18 cellular contexts compared by ENCODE assay signal in the genomic region with DNA sequence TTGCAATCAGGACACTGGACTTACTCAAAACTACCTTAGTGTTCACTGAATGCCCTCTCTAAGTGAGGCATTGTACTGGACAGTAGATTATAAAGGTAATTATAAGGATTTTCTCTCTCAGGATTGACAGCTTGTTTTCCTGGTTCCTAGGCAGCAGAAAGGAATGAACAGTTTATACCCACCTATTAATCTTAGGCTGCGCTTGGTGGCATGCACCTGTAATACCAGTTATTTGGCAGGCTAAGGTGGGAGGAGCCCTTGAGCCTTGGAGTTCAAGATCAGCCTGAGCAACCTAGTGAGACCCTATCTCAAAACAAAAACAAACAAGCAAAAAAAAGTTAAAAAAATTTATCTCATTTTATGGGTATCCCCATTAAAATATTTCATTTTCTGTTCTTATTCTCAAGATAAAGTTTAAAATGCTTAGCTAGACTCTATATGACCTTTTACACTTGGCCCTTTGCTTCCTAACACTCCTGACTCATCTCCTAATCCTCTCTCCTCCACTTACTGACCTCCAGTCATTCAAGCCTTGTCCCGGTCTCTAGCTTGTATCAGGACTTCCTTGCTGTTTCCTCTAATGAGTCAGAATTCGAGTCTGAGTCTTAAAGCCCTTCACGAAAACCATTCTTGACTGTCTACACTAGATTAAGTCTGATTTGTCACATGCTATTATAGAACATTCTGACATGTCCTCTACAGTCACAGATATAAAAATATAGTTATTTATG.
DNase-seq lines count a peak whose midpoint lies in the region; ATAC-seq and TF ChIP-seq lines count a peak whose summit lies in the region.
"Had no signal": no experiment of that assay in that cellular context is flagged by ENCODE, and none has a peak within 500 bp of the region (broad histone marks: within the 10 kb centered on the region; RNA-seq: fewer than 3 reads in every experiment).

No MANE protein-coding gene starts in this region.

- H3K4me3 Mint-ChIP-seq in H9 (no peak overlapping the region), endodermal cell (no peak overlapping the region)
- H3K4me3 Mint-ChIP-seq in activated T-cell treated with anti-CD3 and anti-CD28 coated beads, Interleukin-2, amount 50 U/mL, for 72 hours: no peak overlapping the region
- H3K4me3 Mint-ChIP-seq: CD4-positive, alpha-beta T cell had no signal

- H3K4me1 ChIP-seq in H9 (ENCODE audit: insufficient read depth, low read length) (no peaks in the 10 kb centered on the region), PC-9 (replicated peaks; ENCODE audit: insufficient read depth) (no peaks in the 10 kb centered on the region), endodermal cell (ENCODE audit: control insufficient read depth, insufficient read depth, low read length) (peaks cover 13% of the 10 kb centered on the region), mesenchymal stem cell (ENCODE audit: control insufficient read depth, insufficient read depth, low read depth, low read length) (no peaks in the 10 kb centered on the region)

- no peaks in the 10 kb centered on the region for H3K79me1 ChIP-seq in H9 (ENCODE audit: insufficient read depth, low read depth, low read length, poor library complexity, severe bottlenecking)
- H3K79me1 ChIP-seq in mesenchymal stem cell (replicated peaks; ENCODE audit: low read length, poor library complexity, severe bottlenecking): no peaks in the 10 kb centered on the region

- TF ChIP-seq CTCF in H9 (conservative IDR thresholded peaks at IDR 0.05) (0 out of 3 replicates have a peak, but pooled peaks have one; percentile 27), PC-9 (conservative IDR thresholded peaks at IDR 0.05) (no peak), endodermal cell (conservative IDR thresholded peaks at IDR 0.05) (peak; percentile 36)

- H3T11ph ChIP-seq in H9 (ENCODE audit: low read length): no peak overlapping the region

- H3K56ac ChIP-seq in H9 (ENCODE audit: insufficient read length, low read depth, low read length): no peak overlapping the region

- H2BK5ac ChIP-seq in H9 (ENCODE audit: insufficient read length, low read length) (no peak overlapping the region), mesenchymal stem cell (ENCODE audit: low read depth, low read length, poor library complexity, severe bottlenecking) (no peak overlapping the region)

- no TSS peak for BruUV-seq in PC-9 (replicated peaks; lab: Mats Ljungman, UMichigan)

- WGBS in H9 (ENCODE audit: extremely low coverage, insufficient read length, low lambda C conversion rate): no CpG with 5 or more reads among the region's 4 CpGs
- 57 to 84% methylated on average over 1 to 4 of the region's 4 CpGs for WGBS in endodermal cell (ENCODE audit: insufficient coverage in 1 of 2, insufficient read length in 1 of 2), 2 experiments
- 23% methylated on average over 4 of the region's 4 CpGs for WGBS in mesenchymal stem cell

- H3K36me3 Mint-ChIP-seq in H9 (ENCODE audit: insufficient read depth in 1 of 3, low read depth in 3 of 3): no peaks in the 10 kb centered on the region
- H3K36me3 Mint-ChIP-seq in endodermal cell (ENCODE audit: low read depth): no peaks in the 10 kb centered on the region
- H3K36me3 Mint-ChIP-seq in activated T-cell treated with anti-CD3 and anti-CD28 coated beads, Interleukin-2, amount 50 U/mL, for 72 hours (ENCODE audit: insufficient read depth in 2 of 2): no peaks in the 10 kb centered on the region

- H4K8ac ChIP-seq in H9 (replicated peaks; ENCODE audit: insufficient read length, low read depth, low read length) (no peak overlapping the region), mesenchymal stem cell (ENCODE audit: low read length) (no peak overlapping the region)

- H3K9ac ChIP-seq in H9 (ENCODE audit: extremely low read depth, insufficient read length, low read length) (no peak overlapping the region), endodermal cell (ENCODE audit: extremely low read depth, low read length, poor library complexity, severe bottlenecking) (no peak overlapping the region), mesenchymal stem cell (ENCODE audit: low read length) (no peak overlapping the region)

- CTCF ChIA-PET in PC-9 (lab: Charles Lee): interaction anchor here (0.6 kb wide), 1 partner anchor 1501 kb away, joined by 3 read pairs; no protein-coding TSS in a partner anchor

- H3K27ac ChIP-seq in H9 (ENCODE audit: insufficient read length, low read depth, low read length): no peak overlapping the region
- H3K27ac ChIP-seq in PC-9: no peak overlapping the region
- H3K27ac ChIP-seq in endodermal cell (ENCODE audit: low read depth, low read length): no peak overlapping the region
- H3K27ac ChIP-seq in mesenchymal stem cell (ENCODE audit: low read length, poor library complexity, severe bottlenecking): no peak overlapping the region
- H3K27ac ChIP-seq: suprapubic skin had no signal

- H4K91ac ChIP-seq in H9 (ENCODE audit: insufficient read length, low read depth, low read length): no peak overlapping the region
- no peak overlapping the region for H4K91ac ChIP-seq in mesenchymal stem cell (ENCODE audit: low read length)

- H3K18ac ChIP-seq in H9 (ENCODE audit: insufficient read length, low read depth, low read length) (no peak overlapping the region), mesenchymal stem cell (ENCODE audit: low read depth in 1 of 2, low read length in 2 of 2) (no peak overlapping the region)

- H3K4me2 ChIP-seq in H9 (ENCODE audit: insufficient read depth, insufficient read length, low read length): no peak overlapping the region
- H3K4me2 ChIP-seq in PC-9: no peak overlapping the region
- H3K4me2 ChIP-seq in mesenchymal stem cell (ENCODE audit: low read length, poor library complexity, severe bottlenecking): no peak overlapping the region

- ATAC-seq in activated T-cell treated with anti-CD3 and anti-CD28 coated beads, Interleukin-2, amount 50 U/mL, for 72 hours (replicated peaks in 1 of 2): no peak
- no peak for ATAC-seq in HG02981 (IDR thresholded peaks at IDR 0.05; ENCODE audit: unreplicated experiment)

- DNase-seq in H9 (no peak), PC-9 (peak; percentile 13 to 60), endodermal cell (no peak), mesenchymal stem cell (peak; percentile 73), amygdala (lab: John Stamatoyannopoulos, UW) (no peak), DMS114 treated with DMSO at 0.1 percent for 48 hours (lab: John Stamatoyannopoulos, UW; ENCODE audit: unreplicated experiment) (no peak)
- no peak for DNase-seq in activated T-cell treated with anti-CD3 and anti-CD28 coated beads, Interleukin-2, amount 50 U/mL, for 72 hours
- DNase-seq: activated CD4-positive, alpha-beta T cell treated with anti-CD3 and anti-CD28 coated beads for 4 hours; activated T-cell treated with anti-CD3 and anti-CD28 coated beads, Interleukin-2, amount 50 U/mL, for 1 hour; aorta; CD4-positive, alpha-beta T cell; H7; hippocampal formation; NCI-H2171 treated with DMSO at 0.1 percent for 48 hours; small intestine; T-helper 1 cell had no signal

- H3K4ac ChIP-seq in H9 (ENCODE audit: low read depth, low read length): no peak overlapping the region
- H3K4ac ChIP-seq in mesenchymal stem cell (ENCODE audit: low read depth in 1 of 2, low read length in 2 of 2): no peak overlapping the region

- peaks cover 0 to 2% of the 10 kb centered on the region in 2 experiments; a peak in 2 of 4 replicates for H3K4me1 Mint-ChIP-seq in H9
- H3K4me1 Mint-ChIP-seq in endodermal cell: peaks cover 28% of the 10 kb centered on the region
- no peaks in the 10 kb centered on the region for H3K4me1 Mint-ChIP-seq in activated T-cell treated with anti-CD3 and anti-CD28 coated beads, Interleukin-2, amount 50 U/mL, for 72 hours (ENCODE audit: low read depth)

- H2AFZ ChIP-seq in H9 (ENCODE audit: low read length): no peak overlapping the region
- no peak overlapping the region; the same call in 1 of the 2 replicates for H2AFZ ChIP-seq in PC-9
- no peak overlapping the region for H2AFZ ChIP-seq in mesenchymal stem cell (ENCODE audit: low read depth, low read length)

- no peak overlapping the region for H2BK15ac ChIP-seq in H9 (ENCODE audit: low read depth, low read length)
- no peak overlapping the region for H2BK15ac ChIP-seq in mesenchymal stem cell (ENCODE audit: low read depth, poor library complexity, severe bottlenecking)

- H3K27me3 ChIP-seq in H9 (ENCODE audit: insufficient read depth, low read length) (no peaks in the 10 kb centered on the region), PC-9 (ENCODE audit: insufficient read depth, low read depth) (no peaks in the 10 kb centered on the region), endodermal cell (ENCODE audit: control insufficient read depth, insufficient read depth, low read length, poor library complexity, severe bottlenecking) (no peaks in the 10 kb centered on the region), mesenchymal stem cell (ENCODE audit: control insufficient read depth in 1 of 2, insufficient read depth in 1 of 2, low read length in 2 of 2) (no peaks in the 10 kb centered on the region)
- H3K27me3 ChIP-seq: suprapubic skin had no signal

- no peak overlapping the region for H4K5ac ChIP-seq in H9 (ENCODE audit: insufficient read length, low read depth, low read length)

- H3K27ac Mint-ChIP-seq in H9: no peak overlapping the region
- no peak overlapping the region for H3K27ac Mint-ChIP-seq in endodermal cell
- no peak overlapping the region for H3K27ac Mint-ChIP-seq in activated T-cell treated with anti-CD3 and anti-CD28 coated beads, Interleukin-2, amount 50 U/mL, for 72 hours
- H3K27ac Mint-ChIP-seq: CD4-positive, alpha-beta T cell had no signal

- no peak overlapping the region for H3K14ac ChIP-seq in H9 (ENCODE audit: insufficient read depth, low read length)
- H3K14ac ChIP-seq in mesenchymal stem cell (ENCODE audit: low read length in 2 of 2): no peak overlapping the region

- no peaks in the 10 kb centered on the region for H3K36me3 ChIP-seq in PC-9 (ENCODE audit: low read depth)
- no peaks in the 10 kb centered on the region for H3K36me3 ChIP-seq in endodermal cell (ENCODE audit: control insufficient read depth, insufficient read depth, low read length)
- H3K36me3 ChIP-seq in mesenchymal stem cell (ENCODE audit: control insufficient read depth in 1 of 2, insufficient read depth in 2 of 2, low read depth in 1 of 2, low read length in 2 of 2): no peaks in the 10 kb centered on the region
- H3K36me3 ChIP-seq: suprapubic skin had no signal

- H3K79me2 ChIP-seq in H9 (ENCODE audit: insufficient read depth, low read length) (no peaks in the 10 kb centered on the region), PC-9 (ENCODE audit: low read depth) (no peaks in the 10 kb centered on the region)

- H2BK120ac ChIP-seq in H9 (ENCODE audit: low read depth, low read length, poor library complexity, severe bottlenecking): no peak overlapping the region
- H2BK120ac ChIP-seq in mesenchymal stem cell (ENCODE audit: low read depth, low read length): no peak overlapping the region

- no peaks in the 10 kb centered on the region for H4K20me1 ChIP-seq in H9 (ENCODE audit: control insufficient read depth, insufficient read depth, insufficient read length)
- no peaks in the 10 kb centered on the region for H4K20me1 ChIP-seq in PC-9 (ENCODE audit: insufficient read depth)

- H3K23ac ChIP-seq in H9 (ENCODE audit: insufficient read length, low read depth, low read length) (no peak overlapping the region), mesenchymal stem cell (ENCODE audit: low read length in 2 of 2) (no peak overlapping the region)

- H3K27me3 Mint-ChIP-seq in H9 (ENCODE audit: low read depth) (no peaks in the 10 kb centered on the region), endodermal cell (ENCODE audit: insufficient read depth) (no peaks in the 10 kb centered on the region)
- no peaks in the 10 kb centered on the region for H3K27me3 Mint-ChIP-seq in activated T-cell treated with anti-CD3 and anti-CD28 coated beads, Interleukin-2, amount 50 U/mL, for 72 hours (ENCODE audit: low read depth)
- H3K27me3 Mint-ChIP-seq: CD4-positive, alpha-beta T cell had no signal

- no peaks in the 10 kb centered on the region for H3F3A ChIP-seq in PC-9 (ENCODE audit: insufficient read depth, low read depth)

- H3K4me3 ChIP-seq in PC-9 (no peak overlapping the region), endodermal cell (ENCODE audit: low read length) (no peak overlapping the region), mesenchymal stem cell (ENCODE audit: insufficient read depth in 1 of 2, low read depth in 1 of 2, low read length in 2 of 2) (no peak overlapping the region)
- H3K4me3 ChIP-seq: suprapubic skin had no signal

- POLR2A ChIA-PET in PC-9 (lab: Charles Lee; ENCODE audit: unreplicated experiment): no interaction called here

- no peaks in the 10 kb centered on the region for H3K9me2 ChIP-seq in PC-9 (ENCODE audit: insufficient read depth)

- H3K9me3 ChIP-seq in H9 (ENCODE audit: control insufficient read depth, low read depth, low read length) (no peaks in the 10 kb centered on the region), PC-9 (ENCODE audit: insufficient read depth, low read depth) (no peaks in the 10 kb centered on the region), endodermal cell (ENCODE audit: control insufficient read depth, low read length) (no peaks in the 10 kb centered on the region), mesenchymal stem cell (ENCODE audit: control insufficient read depth, low read length) (no peaks in the 10 kb centered on the region)
- H3K9me3 ChIP-seq: suprapubic skin had no signal

- H2BK20ac ChIP-seq in H9 (ENCODE audit: low read depth, low read length, poor library complexity, severe bottlenecking): no peak overlapping the region

- H3K9me3 Mint-ChIP-seq in H9 (no peaks in the 10 kb centered on the region), endodermal cell (no peaks in the 10 kb centered on the region)
- H3K9me3 Mint-ChIP-seq in activated T-cell treated with anti-CD3 and anti-CD28 coated beads, Interleukin-2, amount 50 U/mL, for 72 hours: peaks cover 2 to 6% of the 10 kb centered on the region in 2 donors
- H3K9me3 Mint-ChIP-seq: CD4-positive, alpha-beta T cell had no signal

- intact Hi-C loops in PC-9 (cut with micrococcal nuclease; ENCODE audit: unreplicated experiment): no loop called here

- H3K23me2 ChIP-seq in H9 (ENCODE audit: insufficient read length, low read depth, low read length, poor library complexity, severe bottlenecking): no peaks in the 10 kb centered on the region

- H2BK12ac ChIP-seq in H9 (ENCODE audit: insufficient read length, low read depth, low read length) (no peak overlapping the region), mesenchymal stem cell (ENCODE audit: low read length in 2 of 2) (no peak overlapping the region)

- H2AK5ac ChIP-seq in H9 (ENCODE audit: insufficient read length, low read length) (no peak overlapping the region), mesenchymal stem cell (ENCODE audit: low read length, severe bottlenecking) (no peak overlapping the region)

Comparison
In these comparisons a context has a peak if more than half of its experiments do, and no peak if none do; other contexts are left out.
1. DNase-seq: peak in PC-9 (2 of 2) and mesenchymal stem cell (single experiment); none in H9 (single experiment), endodermal cell (single experiment), activated T-cell treated with anti-CD3 and anti-CD28 coated beads, Interleukin-2, amount 50 U/mL, for 72 hours (0 of 2), amygdala (0 of 56) and DMS114 treated with DMSO at 0.1 percent for 48 hours (single experiment).